ENCODE assay signal across 1 cellular context in genomic region chr20:25310268-25310920, GRCh38.
TF ChIP-seq lines count a peak whose summit lies in the region.

No MANE protein-coding gene starts in this region.

TF ChIP-seq in A549, 52 proteins besides CTCF, POLR2A, EP300 and RAD21 (continued from another document):
- TF ChIP-seq BCL3 (IDR thresholded peaks at IDR 0.05) (peak; percentile 57; the same call in 1 of the 3 replicates), SMC3 (IDR thresholded peaks at IDR 0.05) (peak; percentile 71), USF2 (IDR thresholded peaks at IDR 0.05) (peak; percentile 14; the same call in 1 of the 2 replicates), HOXA7 (CRISPR knock-in tag; IDR thresholded peaks at IDR 0.05) (peak; percentile 65; the same call in 1 of the 2 replicates), PBX3 (IDR thresholded peaks at IDR 0.05) (peak; percentile 92), ELK1 (IDR thresholded peaks at IDR 0.05; ENCODE audit: low read depth, low read length) (no peak), RARB (CRISPR knock-in tag; IDR thresholded peaks at IDR 0.05) (peak; percentile 73; the same call in 1 of the 2 replicates), CHD4 (IDR thresholded peaks at IDR 0.05; ENCODE audit: borderline replicate concordance) (no peak), FOSL2 (IDR thresholded peaks at IDR 0.05) (peak; percentile 90), FOSL2 (CRISPR knock-in tag; IDR thresholded peaks at IDR 0.05) (peak; percentile 97)
